1 cellular context compared by ENCODE assay signal in genomic region chr5:132423443-132423898, GRCh38.
TF ChIP-seq lines count a peak whose summit lies in the region.

No MANE protein-coding gene starts in this region.

TF ChIP-seq in SK-N-SH treated with all-trans-retinoic acid at 6 μM for 48 hours, 23 proteins besides CTCF, POLR2A, EP300 and RAD21 (continued from another document):
- TF ChIP-seq ZC3H10 (CRISPR knock-in tag; IDR thresholded peaks at IDR 0.05) (no peak), GLIS3 (CRISPR knock-in tag; IDR thresholded peaks at IDR 0.05) (no peak), ZFP3 (CRISPR knock-in tag; IDR thresholded peaks at IDR 0.05) (no peak), ZNF70 (CRISPR knock-in tag; IDR thresholded peaks at IDR 0.05) (no peak)
